Comparison of ENCODE assay signal across 28 cellular contexts in genomic region chr10:119331031-119331430, GRCh38.
DNase-seq lines count a peak whose midpoint lies in the region; ATAC-seq, FAIRE-seq and TF ChIP-seq lines count a peak whose summit lies in the region.
"Had no signal": no experiment of that assay in that cellular context is flagged by ENCODE, and none has a peak within 500 bp of the region (broad histone marks: within the 10 kb centered on the region; RNA-seq: fewer than 3 reads in every experiment).

No MANE protein-coding gene starts in this region.

- no peak overlapping the region for H3K9ac ChIP-seq in trophoblast cell (ENCODE audit: low read length)

- H4K12ac ChIP-seq in trophoblast cell (ENCODE audit: low read depth, low read length) = no peak overlapping the region

- CTCF ChIA-PET in A673 (lab: Charles Lee) = interaction anchor here (0.6 kb wide), 1 partner anchor 157 kb away, joined by 4 read pairs; no protein-coding TSS in a partner anchor

- H3K27ac ChIP-seq in A673 (ENCODE audit: low read depth, low read length, poor library complexity, severe bottlenecking) (peak overlapping the region; percentile 62), osteoblast (ENCODE audit: low read depth, low read length) (no peak overlapping the region), trophoblast cell (ENCODE audit: low read depth, low read length) (no peak overlapping the region)
- H3K27ac ChIP-seq: A549, brain microvascular endothelial cell, testis had no signal

- no peak overlapping the region for H4K91ac ChIP-seq in trophoblast cell (ENCODE audit: low read depth, low read length)

- TF ChIP-seq POLR2A in GM12891 (IDR thresholded peaks at IDR 0.05; ENCODE audit: low read depth, low read length) = no peak

- no peak overlapping the region for H3K4me2 ChIP-seq in osteoblast (ENCODE audit: insufficient read depth, low read length)
- no peak overlapping the region for H3K4me2 ChIP-seq in trophoblast cell (ENCODE audit: low read length)
- H3K4me2 ChIP-seq: A549 had no signal

- no peak overlapping the region for H2BK5ac ChIP-seq in trophoblast cell (ENCODE audit: low read depth, low read length, poor library complexity)

- intact Hi-C loops in A673 (cut with micrococcal nuclease; ENCODE audit: unreplicated experiment) (loop anchor here (5.0 kb wide), 1 partner anchor 124 kb away; the partner anchor contains the start of gene GRK5), left ventricle myocardium superior (cut with micrococcal nuclease) (no loop called here)

- TF ChIP-seq CTCF in A673 (conservative IDR thresholded peaks at IDR 0.05; ENCODE audit: low read depth, low read length) (no peak), endothelial cell (IDR thresholded peaks at IDR 0.05; ENCODE audit: unreplicated experiment) (no peak), osteoblast (IDR thresholded peaks at IDR 0.05; ENCODE audit: extremely low read depth, low read depth, low read length) (no peak)

- no peaks in the 10 kb centered on the region for H3K79me1 ChIP-seq in trophoblast cell (ENCODE audit: low read length)

- no peaks in the 10 kb centered on the region for H4K20me1 ChIP-seq in osteoblast (ENCODE audit: insufficient read depth, low read length)

- H3K4me3 ChIP-seq in A673 (ENCODE audit: low read depth, low read length, poor library complexity, severe bottlenecking) (no peak overlapping the region), osteoblast (ENCODE audit: insufficient read depth, low read length) (no peak overlapping the region), trophoblast cell (ENCODE audit: low read depth, low read length) (no peak overlapping the region)
- H3K4me3 ChIP-seq: A549, skin epidermis, testis had no signal

- no peak overlapping the region for H3K18ac ChIP-seq in trophoblast cell (ENCODE audit: low read length)

- peak overlapping the region; percentile 37 for H3K4me3 Mint-ChIP-seq in endothelial cell (ENCODE audit: unreplicated experiment)
- H3K4me3 Mint-ChIP-seq: CD4-positive, alpha-beta memory T cell; T-helper 17 cell had no signal

- H2AFZ ChIP-seq in osteoblast (ENCODE audit: low read length) (no peak overlapping the region), trophoblast cell (ENCODE audit: insufficient read depth, low read length, poor library complexity) (no peak overlapping the region)

- no TSS peak for BruUV-seq in A673 (replicated peaks; lab: Mats Ljungman, UMichigan)

- no peak overlapping the region for H3K4ac ChIP-seq in trophoblast cell (ENCODE audit: low read depth, low read length)

- H3K36me3 ChIP-seq in A673 (ENCODE audit: insufficient read depth, low read length, poor library complexity, severe bottlenecking) = peaks cover 8% of the 10 kb centered on the region
- no peaks in the 10 kb centered on the region for H3K36me3 ChIP-seq in osteoblast (ENCODE audit: insufficient read depth, low read length)
- no peaks in the 10 kb centered on the region for H3K36me3 ChIP-seq in trophoblast cell (ENCODE audit: control insufficient read depth in 1 of 2, insufficient read depth in 2 of 2, low read length in 2 of 2)
- H3K36me3 ChIP-seq: brain microvascular endothelial cell had no signal

- ATAC-seq in left ventricle myocardium superior (peak; percentile 34), GM19324 (IDR thresholded peaks at IDR 0.05; ENCODE audit: low FRiP score, unreplicated experiment) (no peak), GM18858 (IDR thresholded peaks at IDR 0.05; ENCODE audit: unreplicated experiment) (no peak)
- ATAC-seq: A549; left lobe of liver; PC-3; stimulated activated naive CD8-positive, alpha-beta T cell treated with anti-CD3 and anti-CD28 coated beads, Interleukin-15, Interleukin-2, amounts not matched to agents 100 U/mL and 50 U/mL, for 24 hours; T-helper 17 cell had no signal

- no peak overlapping the region for H3K23ac ChIP-seq in trophoblast cell (ENCODE audit: low read length)

- no peaks in the 10 kb centered on the region for H3K9me3 Mint-ChIP-seq in endothelial cell (ENCODE audit: unreplicated experiment)
- H3K9me3 Mint-ChIP-seq: CD4-positive, alpha-beta memory T cell had no signal

- H3K4me1 Mint-ChIP-seq in endothelial cell (ENCODE audit: unreplicated experiment) = peaks cover 38% of the 10 kb centered on the region

- no peak overlapping the region for H2BK120ac ChIP-seq in trophoblast cell (ENCODE audit: insufficient read depth, low read length, poor library complexity)

- H3K27me3 ChIP-seq in A673 (replicated peaks; ENCODE audit: insufficient read depth, low read depth, low read length, poor library complexity) = no peaks in the 10 kb centered on the region
- no peaks in the 10 kb centered on the region for H3K27me3 ChIP-seq in osteoblast (ENCODE audit: insufficient read depth, low read length)
- H3K27me3 ChIP-seq in trophoblast cell (ENCODE audit: insufficient read depth, low read length) = no peaks in the 10 kb centered on the region
- H3K27me3 ChIP-seq: brain microvascular endothelial cell, testis had no signal

- H3K79me2 ChIP-seq in osteoblast (ENCODE audit: insufficient read depth, low read length) (no peaks in the 10 kb centered on the region), trophoblast cell (ENCODE audit: control insufficient read depth, insufficient read depth, low read length, poor library complexity) (no peaks in the 10 kb centered on the region)

- FAIRE-seq in GM12891 (lab: Jason Lieb, UNC) = no peak
- FAIRE-seq: A549, GM19239, H1, TTC549 had no signal

- peak overlapping the region; percentile 74 for H3K27ac Mint-ChIP-seq in endothelial cell (ENCODE audit: unreplicated experiment)
- H3K27ac Mint-ChIP-seq: T-helper 17 cell had no signal

- POLR2A ChIA-PET in A673 (lab: Charles Lee; ENCODE audit: low non-redundant PET) = interaction anchor here (0.6 kb wide), 1 partner anchor 121 kb away, joined by 6 read pairs; no protein-coding TSS in a partner anchor

- no peak overlapping the region for H4K8ac ChIP-seq in trophoblast cell (ENCODE audit: low read depth, low read length)

- DNase-seq in A673 (ENCODE audit: low spot score) = no peak
- DNase-seq in endothelial cell (ENCODE audit: low spot score) = no peak
- DNase-seq in left ventricle myocardium superior = peak; percentile 71
- peak; percentile 25 for DNase-seq in osteoblast (ENCODE audit: insufficient read length, low spot score, missing footprints)
- DNase-seq in GM12891 (ENCODE audit: insufficient read length, low spot score) = no peak
- DNase-seq in trophoblast cell = no peak
- DNase-seq: activated CD4-positive, alpha-beta T cell treated with anti-CD3 and anti-CD28 coated beads, Interleukin-2, amount 50 U/mL, for 48 hours; activated naive CD4-positive, alpha-beta T cell treated with Interleukin-2 at 50 U/mL for 16 hours; brain microvascular endothelial cell; CD4-positive, alpha-beta memory T cell; KBM-7; NCI-H1105 treated with DMSO at 0.1 percent for 48 hours; NCI-H2029 treated with DMSO at 0.1 percent for 48 hours; NCI-H226; NCI-H526 treated with DMSO at 0.1 percent for 48 hours; PC-3; stimulated activated CD4-positive, alpha-beta T cell treated with anti-CD3 and anti-CD28 coated beads, Interleukin-1b, Interleukin-23, amount 100 ng/mL, for 48 hours; stimulated activated naive CD8-positive, alpha-beta T cell treated with anti-CD3 and anti-CD28 coated beads, Interleukin-15, Interleukin-2, amounts not matched to agents 100 U/mL and 50 U/mL, for 24 hours; T-helper 17 cell; testis had no signal

- H3K9me3 ChIP-seq in A673 (ENCODE audit: low read depth, low read length, poor library complexity, severe bottlenecking) = no peaks in the 10 kb centered on the region
- no peaks in the 10 kb centered on the region for H3K9me3 ChIP-seq in osteoblast (ENCODE audit: low read depth, low read length)
- no peaks in the 10 kb centered on the region for H3K9me3 ChIP-seq in trophoblast cell (ENCODE audit: insufficient read depth, low read depth, low read length)
- H3K9me3 ChIP-seq: A549, testis had no signal

- H3K14ac ChIP-seq in trophoblast cell (ENCODE audit: low read length) = no peak overlapping the region

- no CpG with 5 or more reads among the region's 15 CpGs for WGBS in trophoblast cell (ENCODE audit: extremely low coverage, insufficient coverage, insufficient read length)

- peaks cover 21% of the 10 kb centered on the region for H3K27me3 Mint-ChIP-seq in endothelial cell (ENCODE audit: unreplicated experiment)
- H3K27me3 Mint-ChIP-seq: CD4-positive, alpha-beta memory T cell; T-helper 17 cell had no signal

- H3K4me1 ChIP-seq in A673 (ENCODE audit: insufficient read depth, low read length, poor library complexity, severe bottlenecking) (peaks cover 27% of the 10 kb centered on the region), osteoblast (ENCODE audit: insufficient read depth, low read length) (no peaks in the 10 kb centered on the region), trophoblast cell (ENCODE audit: control insufficient read depth in 1 of 2, insufficient read depth in 2 of 2, low read length in 2 of 2) (peaks cover 0 to 2% of the 10 kb centered on the region in 2 experiments)

- peaks cover 51% of the 10 kb centered on the region for H3K36me3 Mint-ChIP-seq in endothelial cell (ENCODE audit: low read depth, unreplicated experiment)

- no peak overlapping the region for H2BK12ac ChIP-seq in trophoblast cell (ENCODE audit: low read length)

- no peak overlapping the region for H2AK5ac ChIP-seq in trophoblast cell (ENCODE audit: low read length)

TF ChIP-seq in GM12891, 5 proteins besides CTCF, POLR2A, EP300 and RAD21:
- TF ChIP-seq POLR2AphosphoS5 (IDR thresholded peaks at IDR 0.05; ENCODE audit: low read depth, low read length) (no peak), POU2F2 (IDR thresholded peaks at IDR 0.05; ENCODE audit: low read depth, low read length) (no peak), TAF1 (IDR thresholded peaks at IDR 0.05; ENCODE audit: low read depth, low read length) (no peak), PAX5 (IDR thresholded peaks at IDR 0.05; ENCODE audit: insufficient read depth, low read length, severe bottlenecking) (no peak), SPI1 (IDR thresholded peaks at IDR 0.05; ENCODE audit: low read depth, low read length) (no peak)

Comparison
In these comparisons a context has a peak if more than half of its experiments do, and no peak if none do; other contexts are left out.
1. DNase-seq: peak in left ventricle myocardium superior (single experiment) and osteoblast (single experiment); none in A673 (single experiment), endothelial cell (single experiment), GM12891 (single experiment) and trophoblast cell (0 of 2).